35 cellular contexts compared by ENCODE assay signal in the genomic region with DNA sequence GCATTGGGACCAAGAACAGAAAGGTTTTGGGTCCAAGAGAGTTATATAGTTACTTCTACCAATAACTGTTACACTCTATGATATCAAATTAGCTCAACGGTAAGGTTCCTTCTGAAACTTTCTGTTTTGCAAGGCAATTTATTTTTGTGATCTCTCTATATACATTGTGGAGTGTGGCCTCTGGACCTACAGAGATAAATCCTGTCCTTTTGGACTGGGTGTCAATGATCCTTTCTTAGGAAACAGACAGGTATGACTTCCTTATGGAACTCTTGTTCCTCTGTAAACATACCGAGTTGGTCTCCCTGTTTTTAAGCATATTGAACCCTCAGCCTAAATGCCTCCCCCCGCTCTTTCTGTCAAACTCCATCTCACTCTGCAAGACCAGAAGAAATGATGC.
"Had no signal": no experiment of that assay in that cellular context is flagged by ENCODE, and none has a peak within 500 bp of the region (broad histone marks: within the 10 kb centered on the region; RNA-seq: fewer than 3 reads in every experiment).

No MANE protein-coding gene starts in this region.

- H3K9me3 ChIP-seq: MG63 had no signal

- DNase-seq: Karpas-422, Kasumi-1, MG63, MM.1S, MV-4-11, NCI-H1048, NCI-H1092, NCI-H1092 treated with DMSO at 0.1 percent for 48 hours, NCI-H1105, NCI-H1105 treated with DMSO at 0.1 percent for 48 hours, NCI-H1417, NCI-H1417 treated with DMSO at 0.1 percent for 48 hours, NCI-H1436, NCI-H1436 treated with DMSO at 0.1 percent for 48 hours, NCI-H146, NCI-H1694, NCI-H1694 treated with DMSO at 0.1 percent for 48 hours, NCI-H187, NCI-H187 treated with DMSO at 0.1 percent for 48 hours, NCI-H1930, NCI-H2029, NCI-H2029 treated with DMSO at 0.1 percent for 48 hours, NCI-H2081, NCI-H2081 treated with DMSO at 0.1 percent for 48 hours, NCI-H2107, NCI-H2171, NCI-H2171 treated with DMSO at 0.1 percent for 48 hours, NCI-H2227 treated with DMSO at 0.1 percent for 48 hours, NCI-H226, NCI-H345, NCI-H446, NCI-H446 treated with DMSO at 0.1 percent for 48 hours, NCI-H510A, NCI-H510A treated with DMSO at 0.1 percent for 48 hours had no signal

- H3K36me3 ChIP-seq: MG63 had no signal

- H3K27me3 ChIP-seq: MG63 had no signal

- H3K27ac ChIP-seq: KMS-11 had no signal

- H3K4me3 ChIP-seq: MG63 had no signal
